12 cellular contexts compared by ENCODE assay signal in genomic region chr1:1376551-1377226, GRCh38. TPM values are rescaled to one million over a fixed set of nuclear protein-coding genes. Genes with fewer than 3 reads are reported as not detected.
DNase-seq lines count a peak whose midpoint lies in the region; ATAC-seq, FAIRE-seq and TF ChIP-seq lines count a peak whose summit lies in the region.
"Had no signal": no experiment of that assay in that cellular context is flagged by ENCODE, and none has a peak within 500 bp of the region (broad histone marks: within the 10 kb centered on the region; RNA-seq: fewer than 3 reads in every experiment).

No MANE protein-coding gene starts in this region.

- no peaks in the 10 kb centered on the region for H3K9me3 Mint-ChIP-seq in CD4-positive, alpha-beta memory T cell
- no peaks in the 10 kb centered on the region for H3K9me3 Mint-ChIP-seq in HFFc6
- H3K9me3 Mint-ChIP-seq in activated naive CD8-positive, alpha-beta T cell (ENCODE audit: low read depth): no peaks in the 10 kb centered on the region
- no peaks in the 10 kb centered on the region for H3K9me3 Mint-ChIP-seq in natural killer cell
- H3K9me3 Mint-ChIP-seq: neural crest cell had no signal

- peaks cover 34% of the 10 kb centered on the region for H3K4me1 ChIP-seq in CD4-positive, alpha-beta memory T cell (ENCODE audit: insufficient read depth, low read length)

- intact Hi-C loops in CD4-positive, alpha-beta memory T cell (cut with micrococcal nuclease): no loop called here
- intact Hi-C loops in natural killer cell (cut with micrococcal nuclease): no loop called here

- peaks cover 6 to 29% (median 15%) of the 10 kb centered on the region in 4 donors for H3K4me1 Mint-ChIP-seq in CD4-positive, alpha-beta memory T cell
- H3K4me1 Mint-ChIP-seq in HFFc6 (ENCODE audit: low read depth) (peaks cover 11% of the 10 kb centered on the region; the same call in 1 of the 2 replicates), natural killer cell (peaks cover 10 to 20% of the 10 kb centered on the region in 2 donors)
- H3K4me1 Mint-ChIP-seq in activated naive CD8-positive, alpha-beta T cell (ENCODE audit: low read depth): peaks cover 8% of the 10 kb centered on the region

- H3K9me3 ChIP-seq in CD4-positive, alpha-beta memory T cell (ENCODE audit: control insufficient read depth in 1 of 2, low read length in 2 of 2): no peaks in the 10 kb centered on the region

- TF ChIP-seq CTCF in HFFc6 (IDR thresholded peaks at IDR 0.05): no peak
- no peak for TF ChIP-seq CTCF in natural killer cell (IDR thresholded peaks at IDR 0.05)
- no peak for TF ChIP-seq CTCF in D721Med (IDR thresholded peaks at IDR 0.05; ENCODE audit: insufficient read depth, missing control alignments)

- no peak for FAIRE-seq in D721Med (lab: Jason Lieb, UNC)
- FAIRE-seq in GM12892 (lab: Jason Lieb, UNC): no peak

- POLR2A ChIA-PET in CD4-positive, alpha-beta memory T cell (lab: Charles Lee; ENCODE audit: partially characterized antibody): interaction anchor here (0.7 to 10.2 kb wide), 8 partner anchors 10 to 479 kb away, joined by 3 to 149 read pairs (median 8); partner anchors contain the start of genes CCNL2 and MRPL20

- H3K27me3 Mint-ChIP-seq in CD4-positive, alpha-beta memory T cell: no peaks in the 10 kb centered on the region
- H3K27me3 Mint-ChIP-seq in HFFc6 (ENCODE audit: insufficient read depth): no peaks in the 10 kb centered on the region
- H3K27me3 Mint-ChIP-seq in activated naive CD8-positive, alpha-beta T cell: no peaks in the 10 kb centered on the region
- H3K27me3 Mint-ChIP-seq in natural killer cell (ENCODE audit: low read depth in 2 of 2): no peaks in the 10 kb centered on the region

- peak overlapping the region in 4 of 7 donors; percentile 43 to 82 (median 56) for H3K27ac Mint-ChIP-seq in CD4-positive, alpha-beta memory T cell
- H3K27ac Mint-ChIP-seq in HFFc6 (peak overlapping the region; percentile 77), natural killer cell (peak overlapping the region; percentile 97 to 98)
- H3K27ac Mint-ChIP-seq in activated naive CD8-positive, alpha-beta T cell: peak overlapping the region; percentile 28

- no peak for TF ChIP-seq POLR2A in GM12892 (IDR thresholded peaks at IDR 0.05; ENCODE audit: low read depth, low read length)

- H3K4me3 Mint-ChIP-seq in CD4-positive, alpha-beta memory T cell: peak overlapping the region in 7 of 8 donors; percentile 20 to 93 (median 53)
- H3K4me3 Mint-ChIP-seq in HFFc6 (peak overlapping the region; percentile 91; the same call in 1 of the 2 replicates), natural killer cell (peak overlapping the region; percentile 21)
- H3K4me3 Mint-ChIP-seq in activated naive CD8-positive, alpha-beta T cell: peak overlapping the region; percentile 91

- no peaks in the 10 kb centered on the region for H3K36me3 ChIP-seq in CD4-positive, alpha-beta memory T cell (ENCODE audit: insufficient read depth, low read length)

- no peak for DNase-seq in CD4-positive, alpha-beta memory T cell
- DNase-seq in HFFc6 (no peak), natural killer cell (no peak), D721Med (ENCODE audit: insufficient read length, low spot score) (no peak), GM12892 (ENCODE audit: insufficient read length) (no peak)
- DNase-seq: DMS153; Right ventricle myocardium superior; stimulated activated CD4-positive, alpha-beta T cell treated with anti-CD3 and anti-CD28 coated beads, Interleukin-4, amount 100 ng/mL, for 4 hours had no signal

- CTCF ChIA-PET in CD4-positive, alpha-beta memory T cell (lab: Charles Lee; ENCODE audit: partially characterized antibody): no interaction called here

- no peak overlapping the region for H3K4me3 ChIP-seq in CD4-positive, alpha-beta memory T cell (ENCODE audit: low read length in 2 of 2)

- peaks cover 0 to 12% of the 10 kb centered on the region in 2 donors for H3K36me3 Mint-ChIP-seq in CD4-positive, alpha-beta memory T cell
- H3K36me3 Mint-ChIP-seq in HFFc6 (ENCODE audit: low read depth): no peaks in the 10 kb centered on the region
- H3K36me3 Mint-ChIP-seq in activated naive CD8-positive, alpha-beta T cell: no peaks in the 10 kb centered on the region
- H3K36me3 Mint-ChIP-seq in natural killer cell: no peaks in the 10 kb centered on the region

- no peaks in the 10 kb centered on the region for H3K27me3 ChIP-seq in CD4-positive, alpha-beta memory T cell (ENCODE audit: insufficient read depth, low read length)

- ATAC-seq in natural killer cell (no peak), HG03097 (IDR thresholded peaks at IDR 0.05; ENCODE audit: low FRiP score, unreplicated experiment) (no peak), HG03432 (IDR thresholded peaks at IDR 0.05; ENCODE audit: unreplicated experiment) (no peak)

- no peak overlapping the region for H3K27ac ChIP-seq in CD4-positive, alpha-beta memory T cell (ENCODE audit: low read depth, low read length)

RNA-seq across cellular contexts. Expression of gene AURKAIP1, which starts 1.7 kb away (rescaled TPM):
- total RNA-seq in CD4-positive, alpha-beta memory T cell: 10 to 100 TPM; 60.4 to 72.7 TPM
- polyA plus RNA-seq in CD4-positive, alpha-beta memory T cell: 100 to 1,000 TPM; 159 to 179 TPM
- 100 to 1,000 TPM; 178 to 206 (median 196) TPM for total RNA-seq in HFFc6 (2021; fragmentation: NEBNext Ultra II Directional; extraction: Animal tissue kit (Norgen Biotek cat#: 25700))
- 10 to 100 TPM; 60.0 to 76.3 (median 64.6) TPM for total RNA-seq in natural killer cell
- polyA plus RNA-seq in GM12892 (2012; ENCODE audit: missing spikeins): 56.2 TPM

RNA-seq across cellular contexts. Expression of gene MXRA8, which starts 18.3 kb away (rescaled TPM):
- total RNA-seq in CD4-positive, alpha-beta memory T cell: under 1 TPM in 1 of 2 experiments, not detected in 1; 0.35 TPM
- under 1 TPM in 1 of 2 donors, not detected in 1; 0.57 TPM for polyA plus RNA-seq in CD4-positive, alpha-beta memory T cell
- total RNA-seq in HFFc6 (2021; fragmentation: NEBNext Ultra II Directional; extraction: Animal tissue kit (Norgen Biotek cat#: 25700)): 100 to 1,000 TPM; 438 to 570 (median 524) TPM
- total RNA-seq in natural killer cell: under 1 TPM in 1 of 3 donors, not detected in 2; 0.26 TPM
- 1.5 TPM for polyA plus RNA-seq in GM12892 (2012; ENCODE audit: missing spikeins)

RNA-seq across cellular contexts. Expression of gene CCNL2, which starts 22.4 kb away (rescaled TPM):
- total RNA-seq in CD4-positive, alpha-beta memory T cell: 100 to 1,000 TPM; 388 to 394 TPM
- polyA plus RNA-seq in CD4-positive, alpha-beta memory T cell: 10 to 100 TPM; 18.3 to 36.6 TPM
- 100 to 1,000 TPM in 5 of 6 experiments, 10 to 100 TPM in 1; 96.2 to 115 (median 104) TPM for total RNA-seq in HFFc6 (2021; fragmentation: NEBNext Ultra II Directional; extraction: Animal tissue kit (Norgen Biotek cat#: 25700))
- total RNA-seq in natural killer cell: 100 to 1,000 TPM; 253 to 281 (median 274) TPM
- 60.5 TPM for polyA plus RNA-seq in GM12892 (2012; ENCODE audit: missing spikeins)

RNA-seq across cellular contexts. Expression of gene DVL1, which starts 27.5 kb away (rescaled TPM):
- 10 to 100 TPM; 43.7 to 44.6 TPM for total RNA-seq in CD4-positive, alpha-beta memory T cell
- 1 to 10 TPM in 1 of 2 donors, under 1 TPM in 1; 0.19 to 1.9 TPM for polyA plus RNA-seq in CD4-positive, alpha-beta memory T cell
- total RNA-seq in HFFc6 (2021; fragmentation: NEBNext Ultra II Directional; extraction: Animal tissue kit (Norgen Biotek cat#: 25700)): 10 to 100 TPM; 73.8 to 96.6 (median 74.5) TPM
- total RNA-seq in natural killer cell: 10 to 100 TPM; 33.8 to 41.9 (median 35.6) TPM
- polyA plus RNA-seq in GM12892 (2012; ENCODE audit: missing spikeins): 5.8 TPM

RNA-seq across cellular contexts. Expression of gene MRPL20, which starts 30.4 kb away (rescaled TPM):
- total RNA-seq in CD4-positive, alpha-beta memory T cell: 100 to 1,000 TPM; 119 to 123 TPM
- 100 to 1,000 TPM; 171 to 202 TPM for polyA plus RNA-seq in CD4-positive, alpha-beta memory T cell
- 100 to 1,000 TPM; 131 to 154 (median 141) TPM for total RNA-seq in HFFc6 (2021; fragmentation: NEBNext Ultra II Directional; extraction: Animal tissue kit (Norgen Biotek cat#: 25700))
- 100 to 1,000 TPM in 1 of 3 donors, 10 to 100 TPM in 2; 90.9 to 111 (median 92.7) TPM for total RNA-seq in natural killer cell
- 172 TPM for polyA plus RNA-seq in GM12892 (2012; ENCODE audit: missing spikeins)

Comparison
In these comparisons a context has a peak if more than half of its experiments do, and no peak if none do; other contexts are left out.
1. H3K27ac Mint-ChIP-seq: peak in every context shown above with its lines; median percentile 98 in natural killer cell; 77 in HFFc6; 56 in CD4-positive, alpha-beta memory T cell; 28 in activated naive CD8-positive, alpha-beta T cell.
2. H3K4me3 Mint-ChIP-seq: peak in every context shown above with its lines; median percentile 91 in HFFc6; 91 in activated naive CD8-positive, alpha-beta T cell; 53 in CD4-positive, alpha-beta memory T cell; 21 in natural killer cell.
3. RNA of gene MXRA8, which starts 18.3 kb away (total RNA-seq): 438 to 570 TPM in HFFc6; 0.35 TPM in CD4-positive, alpha-beta memory T cell and 0.26 TPM in natural killer cell; every median in the first group is over 100 times any median in the second.